Comparison of ENCODE assay signal across 28 cellular contexts in the genomic region with DNA sequence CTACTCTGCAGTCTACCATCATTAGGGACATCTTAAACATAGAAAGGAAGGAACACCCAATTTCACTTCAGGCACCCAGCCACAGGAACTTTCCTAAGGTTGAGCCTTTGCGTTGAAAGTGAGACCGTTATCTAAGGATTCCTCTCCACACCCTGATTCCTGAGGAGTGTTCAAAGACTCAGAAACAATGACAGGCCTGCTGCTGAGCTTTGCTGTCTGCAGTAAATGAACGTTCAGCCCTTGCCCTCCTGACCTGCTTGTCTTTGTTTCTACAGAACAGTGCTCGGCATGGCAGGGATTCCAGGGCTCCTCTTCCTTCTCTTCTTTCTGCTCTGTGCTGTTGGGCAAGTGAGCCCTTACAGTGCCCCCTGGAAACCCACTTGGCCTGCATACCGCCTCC. TPM values are rescaled to one million over a fixed set of nuclear protein-coding genes. Genes with fewer than 3 reads are reported as not detected.
DNase-seq lines count a peak whose midpoint lies in the region; ATAC-seq and TF ChIP-seq lines count a peak whose summit lies in the region.
"Had no signal": no experiment of that assay in that cellular context is flagged by ENCODE, and none has a peak within 500 bp of the region (broad histone marks: within the 10 kb centered on the region; RNA-seq: fewer than 3 reads in every experiment).

No MANE protein-coding gene starts in this region.

- peaks cover 26% of the 10 kb centered on the region for H3K4me1 Mint-ChIP-seq in endodermal cell
- peaks cover 48% of the 10 kb centered on the region for H3K4me1 Mint-ChIP-seq in neural crest cell
- H3K4me1 Mint-ChIP-seq in type B pancreatic cell (ENCODE audit: unreplicated experiment) = peaks cover 47% of the 10 kb centered on the region
- peaks cover 3% of the 10 kb centered on the region for H3K4me1 Mint-ChIP-seq in CD8-positive, alpha-beta T cell (ENCODE audit: low read depth)

- CTCF ChIA-PET in CD8-positive, alpha-beta T cell (lab: Charles Lee) = interaction anchor here (1.3 kb wide), 1 partner anchor 9 kb away, joined by 3 read pairs; no protein-coding TSS in a partner anchor

- DNase-seq in cardiac muscle cell (ENCODE audit: low read depth in 1 of 2, low spot score in 1 of 2) (peak in 1 of 2 donors; percentile 54), right atrium auricular region (ENCODE audit: low spot score) (no peak), endodermal cell (peak; percentile 57), neural crest cell (ENCODE audit: low read depth, low spot score) (no peak), type B pancreatic cell (ENCODE audit: extremely low spot score, unreplicated experiment) (no peak), COLO829 (ENCODE audit: low spot score) (no peak), UCSD-AML1 (lab: John Stamatoyannopoulos, UW; ENCODE audit: unreplicated experiment) (no peak)
- no peak for DNase-seq in CD8-positive, alpha-beta T cell
- DNase-seq: activated CD4-positive, alpha-beta T cell treated with anti-CD3 and anti-CD28 coated beads for 1 hour; activated CD8-positive, alpha-beta memory T cell treated with anti-CD3 and anti-CD28 coated beads for 24 hours; activated T-cell treated with anti-CD3 and anti-CD28 coated beads, Interleukin-2, amount 50 U/mL, for 1 hour; AML-193; anterior cingulate cortex; DMS53; erythroblast; foreskin fibroblast; GF-D8; heart left ventricle; HFFc6; left cardiac atrium; MG63; naive B cell; NCI-H1417; posterior cingulate gyrus; SIG-M5; stimulated activated CD8-positive, alpha-beta memory T cell treated with anti-CD3 and anti-CD28 coated beads, Interleukin-4, amount 100 ng/mL, for 48 hours had no signal

- WGBS in endodermal cell (ENCODE audit: insufficient coverage in 1 of 2, insufficient read length in 1 of 2), 2 experiments = 43 to 48% methylated on average over 5 of the region's 5 CpGs

- H3K4me3 ChIP-seq in cardiac muscle cell (no peak overlapping the region), right atrium auricular region (no peak overlapping the region), endodermal cell (ENCODE audit: low read length) (peak overlapping the region; percentile 44)
- no peak overlapping the region for H3K4me3 ChIP-seq in CD8-positive, alpha-beta T cell (ENCODE audit: low read depth, low read length)
- H3K4me3 ChIP-seq: heart left ventricle, K562, MG63 had no signal

- H3K4me1 ChIP-seq in cardiac muscle cell (ENCODE audit: low read depth) (peaks cover 25% of the 10 kb centered on the region), right atrium auricular region (peaks cover 0 to 8% of the 10 kb centered on the region in 2 donors), endodermal cell (ENCODE audit: control insufficient read depth, insufficient read depth, low read length) (peaks cover 18% of the 10 kb centered on the region)
- peaks cover 8% of the 10 kb centered on the region for H3K4me1 ChIP-seq in CD8-positive, alpha-beta T cell (ENCODE audit: insufficient read depth, low read length)

- POLR2A ChIA-PET in CD8-positive, alpha-beta T cell (lab: Charles Lee) = no interaction called here

- H3K9me3 ChIP-seq in cardiac muscle cell (ENCODE audit: low read depth) (no peaks in the 10 kb centered on the region), right atrium auricular region (no peaks in the 10 kb centered on the region), endodermal cell (ENCODE audit: control insufficient read depth, low read length) (no peaks in the 10 kb centered on the region)
- no peaks in the 10 kb centered on the region for H3K9me3 ChIP-seq in CD8-positive, alpha-beta T cell (ENCODE audit: low read length)
- H3K9me3 ChIP-seq: heart left ventricle, MG63 had no signal

- H3K27me3 Mint-ChIP-seq in endodermal cell (ENCODE audit: insufficient read depth) (peaks cover 83% of the 10 kb centered on the region), neural crest cell (ENCODE audit: low read depth) (no peaks in the 10 kb centered on the region), type B pancreatic cell (peaks cover 4% of the 10 kb centered on the region)
- H3K27me3 Mint-ChIP-seq in CD8-positive, alpha-beta T cell (ENCODE audit: low read depth) = peaks cover 23% of the 10 kb centered on the region

- H3K4me3 Mint-ChIP-seq in endodermal cell = no peak overlapping the region
- peak overlapping the region; percentile 4 for H3K4me3 Mint-ChIP-seq in neural crest cell
- H3K4me3 Mint-ChIP-seq in type B pancreatic cell = peak overlapping the region; percentile 8
- no peak overlapping the region for H3K4me3 Mint-ChIP-seq in CD8-positive, alpha-beta T cell
- H3K4me3 Mint-ChIP-seq: HFFc6 had no signal

- ATAC-seq in CD8-positive, alpha-beta T cell = no peak
- ATAC-seq: activated naive CD4-positive, alpha-beta T cell treated with anti-CD3 and anti-CD28 coated beads, Interleukin-2, amount 50 U/mL, for 72 hours; K562; left cardiac atrium had no signal

- H3K27ac ChIP-seq in cardiac muscle cell (peak overlapping the region; percentile 73), right atrium auricular region (no peak overlapping the region), endodermal cell (ENCODE audit: low read depth, low read length) (peak overlapping the region; percentile 49)
- no peak overlapping the region for H3K27ac ChIP-seq in CD8-positive, alpha-beta T cell (ENCODE audit: low read depth, low read length)

- no peaks in the 10 kb centered on the region for H3K9me3 Mint-ChIP-seq in endodermal cell
- no peaks in the 10 kb centered on the region for H3K9me3 Mint-ChIP-seq in neural crest cell
- no peaks in the 10 kb centered on the region for H3K9me3 Mint-ChIP-seq in type B pancreatic cell
- no peaks in the 10 kb centered on the region for H3K9me3 Mint-ChIP-seq in CD8-positive, alpha-beta T cell
- H3K9me3 Mint-ChIP-seq: activated naive CD4-positive, alpha-beta T cell treated with anti-CD3 and anti-CD28 coated beads, Interleukin-2, amount 50 U/mL, for 72 hours; HFFc6; naive B cell had no signal

- H3K27ac Mint-ChIP-seq in endodermal cell (peak overlapping the region; percentile 4), neural crest cell (ENCODE audit: unreplicated experiment) (no peak overlapping the region), type B pancreatic cell (peak overlapping the region; percentile 42)
- H3K27ac Mint-ChIP-seq in CD8-positive, alpha-beta T cell = no peak overlapping the region
- H3K27ac Mint-ChIP-seq: HFFc6, naive B cell had no signal

- no peak overlapping the region for H3K9ac ChIP-seq in endodermal cell (ENCODE audit: extremely low read depth, low read length, poor library complexity, severe bottlenecking)

- intact Hi-C loops in CD8-positive, alpha-beta T cell (cut with DNase I, micrococcal nuclease) = no loop called here

- H3K36me3 Mint-ChIP-seq in endodermal cell (ENCODE audit: low read depth) (no peaks in the 10 kb centered on the region), neural crest cell (ENCODE audit: low read depth) (peaks cover 5% of the 10 kb centered on the region), type B pancreatic cell (peaks cover 23% of the 10 kb centered on the region)
- H3K36me3 Mint-ChIP-seq in CD8-positive, alpha-beta T cell = no peaks in the 10 kb centered on the region
- H3K36me3 Mint-ChIP-seq: naive B cell had no signal

- H3K36me3 ChIP-seq in cardiac muscle cell (no peaks in the 10 kb centered on the region), right atrium auricular region (peaks cover 8% of the 10 kb centered on the region), endodermal cell (ENCODE audit: control insufficient read depth, insufficient read depth, low read length) (no peaks in the 10 kb centered on the region)
- H3K36me3 ChIP-seq in CD8-positive, alpha-beta T cell (ENCODE audit: insufficient read depth, low read length) = no peaks in the 10 kb centered on the region
- H3K36me3 ChIP-seq: MG63 had no signal

- no peaks in the 10 kb centered on the region for H3K27me3 ChIP-seq in cardiac muscle cell
- no peaks in the 10 kb centered on the region for H3K27me3 ChIP-seq in right atrium auricular region
- H3K27me3 ChIP-seq in endodermal cell (ENCODE audit: control insufficient read depth, insufficient read depth, low read length, poor library complexity, severe bottlenecking) = peaks cover 32% of the 10 kb centered on the region
- peaks cover 3% of the 10 kb centered on the region for H3K27me3 ChIP-seq in CD8-positive, alpha-beta T cell (ENCODE audit: insufficient read depth, low read length)
- H3K27me3 ChIP-seq: heart left ventricle, MG63 had no signal

- TF ChIP-seq CTCF in cardiac muscle cell (IDR thresholded peaks at IDR 0.05; ENCODE audit: low read depth, low read length) (no peak), right atrium auricular region (IDR thresholded peaks at IDR 0.05) (no peak), endodermal cell (conservative IDR thresholded peaks at IDR 0.05) (no peak), neural crest cell (conservative IDR thresholded peaks at IDR 0.05) (no peak), type B pancreatic cell (conservative IDR thresholded peaks at IDR 0.05) (no peak)
- no peak for TF ChIP-seq CTCF in CD8-positive, alpha-beta T cell (IDR thresholded peaks at IDR 0.05)

RNA-seq across cellular contexts. Expression of gene PRSS23, which starts 7.0 kb away (rescaled TPM):
- total RNA-seq in cardiac muscle cell = 39.6 and 48.4 TPM in 2 replicates
- polyA plus RNA-seq in cardiac muscle cell = 96.8 and 107 TPM in 2 replicates
- 10 to 100 TPM; 22.1 to 41.4 TPM for total RNA-seq in right atrium auricular region
- total RNA-seq in endodermal cell = 1 to 10 TPM; 2.4 to 3.3 TPM
- polyA plus RNA-seq in endodermal cell (2013, experiment 1 of 2) = 33.3 TPM
- polyA plus RNA-seq in endodermal cell (2013, experiment 2 of 2) = 32.0 TPM
- total RNA-seq in neural crest cell = 27.5 and 27.6 TPM in 2 replicates
- 47.1 and 48.1 TPM in 2 replicates for total RNA-seq in type B pancreatic cell (ENCODE audit: low replicate concordance)
- under 1 TPM; 0.22 to 0.39 TPM for total RNA-seq in CD8-positive, alpha-beta T cell

Comparison
In these comparisons a context has a peak if more than half of its experiments do, and no peak if none do; other contexts are left out.
1. H3K27ac ChIP-seq: peak in cardiac muscle cell (single experiment) and endodermal cell (single experiment); none in right atrium auricular region (0 of 2) and CD8-positive, alpha-beta T cell (single experiment).
2. H3K27ac Mint-ChIP-seq: peak in endodermal cell (single experiment) and type B pancreatic cell (single experiment); none in neural crest cell (single experiment) and CD8-positive, alpha-beta T cell (single experiment).
3. H3K4me3 Mint-ChIP-seq: peak in neural crest cell (single experiment) and type B pancreatic cell (single experiment); none in endodermal cell (single experiment) and CD8-positive, alpha-beta T cell (single experiment).